ENCODE assay signal across 8 cellular contexts in genomic region chr5:115209279-115209678, GRCh38. TPM values are rescaled to one million over a fixed set of nuclear protein-coding genes. Genes with fewer than 3 reads are reported as not detected.
DNase-seq lines count a peak whose midpoint lies in the region; ATAC-seq and TF ChIP-seq lines count a peak whose summit lies in the region.

No MANE protein-coding gene starts in this region.

- no peak overlapping the region for H3K27ac Mint-ChIP-seq in activated T-cell treated with anti-CD3 and anti-CD28 coated beads, Interleukin-2, amount 50 U/mL, for 72 hours
- no peak overlapping the region for H3K27ac Mint-ChIP-seq in mesothelial cell of epicardium

- DNase-seq in GF-D8 (lab: John Stamatoyannopoulos, UW) = peak; percentile 88
- DNase-seq in activated T-cell treated with anti-CD3 and anti-CD28 coated beads, Interleukin-2, amount 50 U/mL, for 72 hours = peak; percentile 56 to 67
- peak; percentile 28 for DNase-seq in putamen (ENCODE audit: low spot score)
- DNase-seq in HUDEP-2 (lab: John Stamatoyannopoulos, UW; ENCODE audit: unreplicated experiment in 76 of 76) = no peak
- no peak for DNase-seq in mesothelial cell of epicardium (ENCODE audit: low spot score in 2 of 2, unreplicated experiment in 2 of 2)
- no peak for DNase-seq in NCI-H524 (lab: John Stamatoyannopoulos, UW)

- peaks cover 12% of the 10 kb centered on the region for H3K4me1 Mint-ChIP-seq in activated T-cell treated with anti-CD3 and anti-CD28 coated beads, Interleukin-2, amount 50 U/mL, for 72 hours (ENCODE audit: low read depth)
- H3K4me1 Mint-ChIP-seq in mesothelial cell of epicardium = peaks cover 2% of the 10 kb centered on the region

- peaks cover 2 to 8% of the 10 kb centered on the region in 2 donors for H3K36me3 Mint-ChIP-seq in activated T-cell treated with anti-CD3 and anti-CD28 coated beads, Interleukin-2, amount 50 U/mL, for 72 hours (ENCODE audit: insufficient read depth in 2 of 2)
- H3K36me3 Mint-ChIP-seq in mesothelial cell of epicardium = peaks cover 10% of the 10 kb centered on the region

- no peaks in the 10 kb centered on the region for H3K9me3 Mint-ChIP-seq in activated T-cell treated with anti-CD3 and anti-CD28 coated beads, Interleukin-2, amount 50 U/mL, for 72 hours
- no peaks in the 10 kb centered on the region for H3K9me3 Mint-ChIP-seq in mesothelial cell of epicardium

- H3K4me3 Mint-ChIP-seq in activated T-cell treated with anti-CD3 and anti-CD28 coated beads, Interleukin-2, amount 50 U/mL, for 72 hours = peak overlapping the region in 1 of 2 donors; percentile 54
- H3K4me3 Mint-ChIP-seq in mesothelial cell of epicardium = no peak overlapping the region

- TF ChIP-seq CTCF in mesothelial cell of epicardium (IDR thresholded peaks at IDR 0.05; ENCODE audit: unreplicated experiment) = no peak

- ATAC-seq in GM21367 (IDR thresholded peaks at IDR 0.05; ENCODE audit: unreplicated experiment) (peak; percentile 100), HG03575 (IDR thresholded peaks at IDR 0.05; ENCODE audit: extremely low read depth, insufficient number of reproducible peaks, low FRiP score, unreplicated experiment) (peak; percentile 100)
- ATAC-seq in activated T-cell treated with anti-CD3 and anti-CD28 coated beads, Interleukin-2, amount 50 U/mL, for 72 hours (replicated peaks in 1 of 2) = peak; percentile 98 to 99

- no peaks in the 10 kb centered on the region for H3K27me3 Mint-ChIP-seq in activated T-cell treated with anti-CD3 and anti-CD28 coated beads, Interleukin-2, amount 50 U/mL, for 72 hours (ENCODE audit: low read depth)
- no peaks in the 10 kb centered on the region for H3K27me3 Mint-ChIP-seq in mesothelial cell of epicardium (ENCODE audit: low read depth)

RNA-seq across cellular contexts. Expression of gene TRIM36, which starts 39.6 kb away (rescaled TPM):
- total RNA-seq in activated T-cell treated with anti-CD3 and anti-CD28 coated beads, Interleukin-2, amount 50 U/mL, for 72 hours = not detected
- 1.3 to 2.5 TPM (median 1.3 TPM) in 3 replicates for total RNA-seq in mesothelial cell of epicardium

RNA-seq across cellular contexts. Expression of gene PGGT1B, which starts 53.4 kb away (rescaled TPM):
- 10 to 100 TPM; 47.5 TPM for total RNA-seq in activated T-cell treated with anti-CD3 and anti-CD28 coated beads, Interleukin-2, amount 50 U/mL, for 72 hours
- total RNA-seq in mesothelial cell of epicardium = 40.3 to 41.6 TPM (median 40.9 TPM) in 3 replicates

Comparison
In these comparisons a context has a peak if more than half of its experiments do, and no peak if none do; other contexts are left out.
1. DNase-seq: peak in GF-D8 (single experiment), activated T-cell treated with anti-CD3 and anti-CD28 coated beads, Interleukin-2, amount 50 U/mL, for 72 hours (2 of 2) and putamen (single experiment); none in HUDEP-2 (0 of 76), mesothelial cell of epicardium (0 of 2) and NCI-H524 (0 of 2).
2. Peak in every context shown above with its lines, with median percentiles within 50 percentile points of each other: ATAC-seq.